Comparison of ENCODE assay signal across 1 cellular context in the genomic region with DNA sequence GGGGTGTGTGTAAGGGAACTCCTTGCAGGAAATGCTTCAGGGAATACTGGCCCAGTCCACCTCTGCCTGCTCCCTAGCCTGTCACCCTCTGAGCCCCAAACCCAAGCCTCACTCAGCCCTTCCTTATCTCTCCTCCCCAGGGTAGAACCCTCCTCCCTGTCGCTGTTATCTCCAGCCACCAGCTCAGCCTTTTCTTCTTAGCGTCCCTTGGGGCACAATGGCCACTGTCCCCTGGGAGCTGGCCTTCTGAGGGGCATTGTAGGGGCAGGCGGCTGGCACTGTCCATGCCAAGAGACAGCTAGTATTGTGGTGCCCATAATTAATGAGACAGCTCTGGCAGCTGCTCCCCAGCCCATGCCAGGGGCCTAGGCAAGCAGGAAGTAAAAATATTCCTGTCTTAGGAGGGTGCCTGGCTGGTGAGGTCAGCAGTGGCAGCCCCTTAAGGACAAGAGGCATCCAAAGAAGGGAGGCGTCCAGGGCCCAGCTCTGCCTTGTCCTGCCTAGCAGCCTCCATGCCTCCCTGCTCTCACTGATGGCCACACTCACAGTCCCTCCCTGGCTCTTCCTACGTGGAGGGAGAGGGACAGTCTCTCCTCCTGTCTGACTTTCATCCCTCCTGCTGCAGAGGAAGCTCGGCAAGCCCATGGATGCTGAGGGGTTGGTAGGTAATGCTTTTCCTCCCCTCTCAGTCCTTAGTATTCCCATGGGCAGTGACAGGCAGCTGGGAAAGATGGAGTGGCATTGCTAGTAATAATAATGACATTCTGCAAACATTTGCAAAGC.
TF ChIP-seq lines count a peak whose summit lies in the region.

No MANE protein-coding gene starts in this region.

TF ChIP-seq in SK-N-SH treated with all-trans-retinoic acid at 6 μM for 48 hours, 23 proteins besides CTCF, POLR2A, EP300 and RAD21 (continued from another document):
- TF ChIP-seq CSRNP3 (CRISPR knock-in tag; IDR thresholded peaks at IDR 0.05) (no peak), ZNF565 (CRISPR knock-in tag; conservative IDR thresholded peaks at IDR 0.05; ENCODE audit: low read depth) (no peak)
